In the genomic region with DNA sequence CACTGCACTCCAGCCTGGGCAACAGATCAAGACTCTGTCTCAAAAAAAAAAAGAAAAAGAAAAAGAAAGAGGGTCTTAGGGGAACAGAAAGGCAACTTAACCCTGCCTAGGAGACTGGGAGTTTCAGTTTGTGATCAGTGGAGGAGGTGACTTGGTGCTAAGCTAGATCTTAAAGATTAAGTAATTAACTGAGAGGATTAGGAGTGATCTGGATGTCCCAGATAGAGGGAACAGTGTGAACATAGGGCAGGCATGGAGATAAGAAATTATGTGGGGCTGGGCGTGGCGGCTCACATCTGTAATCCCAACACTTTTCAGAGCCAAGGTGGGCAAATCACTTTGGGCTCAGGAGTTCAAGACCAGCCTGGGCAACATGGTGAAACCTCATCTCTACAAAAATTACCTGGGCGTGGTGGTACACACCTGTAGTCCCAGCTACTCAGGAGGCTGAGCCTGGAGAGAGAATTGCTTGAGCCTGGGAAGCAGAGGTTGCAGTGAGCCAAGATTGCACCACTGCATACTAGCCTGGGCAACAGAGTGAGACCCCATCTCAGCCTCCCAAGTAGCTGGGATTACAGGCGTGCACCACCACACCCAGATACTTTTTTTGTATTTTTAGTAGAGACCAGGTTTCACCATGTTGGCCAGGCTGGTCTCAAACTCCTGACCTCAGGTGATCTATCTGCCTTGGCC, we compare ENCODE assay signal across 8 cellular contexts. TPM values are rescaled to one million over a fixed set of nuclear protein-coding genes. Genes with fewer than 3 reads are reported as not detected.
DNase-seq lines count a peak whose midpoint lies in the region; TF ChIP-seq lines count a peak whose summit lies in the region.
"Not testable (repeated sequence)": the region's sequence is repeated elsewhere in the genome, so short reads cannot be mapped to it uniquely, and the experiment has no call there.
"Had no signal": no experiment of that assay in that cellular context is flagged by ENCODE, and none has a peak within 500 bp of the region (broad histone marks: within the 10 kb centered on the region; RNA-seq: fewer than 3 reads in every experiment).

No MANE protein-coding gene starts in this region.

- H3K4me3 ChIP-seq in WERI-Rb-1 (ENCODE audit: low read depth, low read length): not testable (repeated sequence)

- H3K27me3 Mint-ChIP-seq in neural crest cell (ENCODE audit: low read depth): not testable (repeated sequence)

- DNase-seq in D341Med (ENCODE audit: low spot score) (peak; percentile 64), NCI-H82 (lab: John Stamatoyannopoulos, UW) (peak; percentile 87), WERI-Rb-1 (peak; percentile 33)
- DNase-seq in neural crest cell (ENCODE audit: low read depth, low spot score): not testable (repeated sequence)

- H3K4me1 Mint-ChIP-seq in neural crest cell: not testable (repeated sequence)

- not testable (repeated sequence) for H3K9me3 ChIP-seq in WERI-Rb-1 (ENCODE audit: severe bottlenecking)

- H3K9me3 Mint-ChIP-seq in neural crest cell: not testable (repeated sequence)

- TF ChIP-seq CTCF in WERI-Rb-1 (IDR thresholded peaks at IDR 0.05; ENCODE audit: low read depth, low read length); neural crest cell (conservative IDR thresholded peaks at IDR 0.05): not testable (repeated sequence)

- H3K27me3 ChIP-seq in WERI-Rb-1 (ENCODE audit: insufficient read depth, low read depth, severe bottlenecking): not testable (repeated sequence)

- H3K4me3 Mint-ChIP-seq in neural crest cell: not testable (repeated sequence)

- peaks cover 15% of the 10 kb centered on the region for H3K36me3 Mint-ChIP-seq in neural crest cell (ENCODE audit: low read depth)

- H3K27ac ChIP-seq in WERI-Rb-1: not testable (repeated sequence)

- peaks cover 11% of the 10 kb centered on the region; the same call in 1 of the 2 replicates for H3K36me3 ChIP-seq in WERI-Rb-1

- H3K27ac Mint-ChIP-seq in neural crest cell (ENCODE audit: unreplicated experiment): peak overlapping the region; percentile 62

RNA-seq across cellular contexts. Expression of a gene that starts 12.7 kb away (rescaled TPM):
- 34.4 and 41.1 TPM in 2 replicates for total RNA-seq in neural crest cell

RNA-seq across cellular contexts. Expression of a gene that starts 27.6 kb away (rescaled TPM):
- total RNA-seq in neural crest cell: not detected in 2 replicates
- total RNA-seq: CD4-positive, CD25-positive, alpha-beta regulatory T cell; CD8-positive, alpha-beta T cell had no signal

RNA-seq across cellular contexts. Expression of a gene that starts 30.5 kb away (rescaled TPM):
- total RNA-seq in neural crest cell: 0.23 TPM in 1 of 2 replicates, not detected in the other

RNA-seq across cellular contexts. Expression of a gene that starts 43.5 kb away (rescaled TPM):
- 0.96 and 1.7 TPM in 2 replicates for total RNA-seq in neural crest cell

RNA-seq across cellular contexts. Expression of a gene that starts 59.7 kb away (rescaled TPM):
- total RNA-seq in neural crest cell: not detected in 2 replicates
- total RNA-seq: A673; Calu3; CD4-positive, CD25-positive, alpha-beta regulatory T cell; CD8-positive, alpha-beta T cell had no signal
